8 cellular contexts compared by ENCODE assay signal in the genomic region with DNA sequence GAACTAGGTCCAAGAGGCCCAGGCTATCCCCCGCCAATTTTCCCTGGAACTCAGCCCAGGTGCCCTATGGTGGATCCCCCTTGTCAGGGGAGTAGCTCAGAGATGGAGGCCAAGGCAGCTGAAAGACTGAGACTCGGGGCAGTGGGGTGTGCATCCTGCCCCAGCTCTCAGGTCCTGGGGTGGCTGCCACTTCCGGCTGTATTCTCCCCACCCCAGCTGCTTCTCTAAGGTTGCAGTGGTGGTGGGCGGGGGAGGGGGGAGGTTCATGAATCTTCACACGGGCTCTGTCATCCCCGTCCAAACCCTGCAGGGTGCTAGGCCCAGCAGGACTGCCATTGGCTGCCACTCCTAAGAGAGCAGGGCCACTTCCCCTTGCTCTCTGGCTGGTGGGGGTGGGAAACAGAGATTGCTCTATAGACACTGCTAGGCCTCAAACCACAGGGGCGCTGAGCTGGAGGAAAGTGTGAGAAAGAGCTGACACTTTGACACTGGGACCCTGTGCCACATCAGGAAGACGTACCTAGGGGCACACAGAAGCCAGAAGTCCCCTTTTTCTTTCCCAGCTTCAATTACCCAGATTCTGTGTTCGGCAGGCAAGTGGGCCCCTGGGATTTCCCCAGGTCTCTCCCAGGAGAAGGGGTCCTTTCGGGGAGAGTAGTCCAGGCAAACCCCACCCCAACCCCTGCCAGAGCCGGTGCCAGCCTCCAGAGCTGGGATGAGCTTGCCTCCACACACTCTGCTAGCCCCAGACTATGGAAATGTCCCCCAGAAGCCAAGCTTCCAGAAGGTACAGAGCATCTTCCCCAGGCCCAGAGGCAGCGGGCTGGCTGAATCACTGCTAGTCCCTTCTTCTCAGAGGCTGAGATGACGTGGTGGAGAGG. TPM values are rescaled to one million over a fixed set of nuclear protein-coding genes. Genes with fewer than 3 reads are reported as not detected.
DNase-seq lines count a peak whose midpoint lies in the region; ATAC-seq and TF ChIP-seq lines count a peak whose summit lies in the region.

No MANE protein-coding gene starts in this region.

- no peak for TF ChIP-seq EP300 in suprapubic skin (IDR thresholded peaks at IDR 0.05)

- peaks cover 17% of the 10 kb centered on the region for H3K36me3 Mint-ChIP-seq in activated T-cell treated with anti-CD3 and anti-CD28 coated beads, Interleukin-2, amount 50 U/mL, for 4 hours (ENCODE audit: insufficient read depth)

- no peaks in the 10 kb centered on the region for H3K27me3 Mint-ChIP-seq in activated T-cell treated with anti-CD3 and anti-CD28 coated beads, Interleukin-2, amount 50 U/mL, for 4 hours (ENCODE audit: low read depth)

- peak overlapping the region; percentile 92 for H3K4me3 Mint-ChIP-seq in activated T-cell treated with anti-CD3 and anti-CD28 coated beads, Interleukin-2, amount 50 U/mL, for 4 hours

- no peaks in the 10 kb centered on the region for H3K36me3 ChIP-seq in suprapubic skin

- 35% methylated on average over 5 of the region's 13 CpGs for WGBS in suprapubic skin

- H3K27me3 ChIP-seq in mononuclear cell (ENCODE audit: insufficient read depth, low read length) (no peaks in the 10 kb centered on the region), suprapubic skin (no peaks in the 10 kb centered on the region)

- peaks cover 78% of the 10 kb centered on the region for H3K4me1 ChIP-seq in mononuclear cell (ENCODE audit: insufficient read depth, low read length)
- no peaks in the 10 kb centered on the region for H3K4me1 ChIP-seq in suprapubic skin

- peaks cover 72% of the 10 kb centered on the region for H3K4me1 Mint-ChIP-seq in activated T-cell treated with anti-CD3 and anti-CD28 coated beads, Interleukin-2, amount 50 U/mL, for 4 hours (ENCODE audit: low read depth)

- H3K9me3 ChIP-seq in mononuclear cell (ENCODE audit: low read depth, low read length): no peaks in the 10 kb centered on the region
- no peaks in the 10 kb centered on the region for H3K9me3 ChIP-seq in suprapubic skin

- H3K9me3 Mint-ChIP-seq in activated T-cell treated with anti-CD3 and anti-CD28 coated beads, Interleukin-2, amount 50 U/mL, for 4 hours: no peaks in the 10 kb centered on the region

- peak; percentile 62 for ATAC-seq in HG02571 (IDR thresholded peaks at IDR 0.05; ENCODE audit: unreplicated experiment)
- peak; percentile 75 to 88 for ATAC-seq in activated T-cell treated with anti-CD3 and anti-CD28 coated beads, Interleukin-2, amount 50 U/mL, for 4 hours

- no peak for TF ChIP-seq POLR2A in suprapubic skin (IDR thresholded peaks at IDR 0.05)

- no peak overlapping the region for H3K27ac ChIP-seq in suprapubic skin

- TF ChIP-seq CTCF in GM12875 (IDR thresholded peaks at IDR 0.05; ENCODE audit: borderline replicate concordance, insufficient read depth, low read depth, low read length): no peak
- TF ChIP-seq CTCF in suprapubic skin (IDR thresholded peaks at IDR 0.05): no peak

- peak overlapping the region; percentile 72 for H3K4me3 ChIP-seq in GM12875 (ENCODE audit: low read depth, low read length)
- peak overlapping the region; percentile 91 for H3K4me3 ChIP-seq in mononuclear cell (ENCODE audit: low read length)
- peak overlapping the region; percentile 26 for H3K4me3 ChIP-seq in suprapubic skin

- peak; percentile 17 for DNase-seq in NK-92 (lab: John Stamatoyannopoulos, UW; ENCODE audit: unreplicated experiment)
- peak; percentile 57 for DNase-seq in activated T-cell treated with anti-CD3 and anti-CD28 coated beads, Interleukin-2, amount 50 U/mL, for 4 hours
- DNase-seq in suprapubic skin (ENCODE audit: low spot score in 2 of 2): no peak
- DNase-seq in NCI-H524 treated with DMSO at 0.1 percent for 48 hours (lab: John Stamatoyannopoulos, UW): no peak
- DNase-seq in NCI-H2107 treated with DMSO at 0.1 percent for 48 hours (lab: John Stamatoyannopoulos, UW; ENCODE audit: unreplicated experiment): no peak

RNA-seq across cellular contexts. Expression of gene SASH3, which starts 1.6 kb away (rescaled TPM):
- total RNA-seq in activated T-cell treated with anti-CD3 and anti-CD28 coated beads, Interleukin-2, amount 50 U/mL, for 4 hours: 100 to 1,000 TPM in 2 of 3 donors, 10 to 100 TPM in 1; 92.5 to 114 (median 108) TPM
- 132 TPM for total RNA-seq in mononuclear cell
- total RNA-seq in suprapubic skin: 1 to 10 TPM in 3 of 4 donors, under 1 TPM in 1; 0.34 to 3.3 (median 1.7) TPM

RNA-seq across cellular contexts. Expression of gene XPNPEP2, which starts 42.6 kb away (rescaled TPM):
- under 1 TPM; 0.05 to 0.13 (median 0.08) TPM for total RNA-seq in activated T-cell treated with anti-CD3 and anti-CD28 coated beads, Interleukin-2, amount 50 U/mL, for 4 hours
- 0.31 TPM for total RNA-seq in mononuclear cell
- 1 to 10 TPM in 3 of 4 donors, under 1 TPM in 1; 0.83 to 6.1 (median 2.4) TPM for total RNA-seq in suprapubic skin

Comparison
In these comparisons a context has a peak if more than half of its experiments do, and no peak if none do; other contexts are left out.
1. H3K4me3 ChIP-seq: peak in every context shown above with its lines; median percentile 91 in mononuclear cell; 72 in GM12875; 26 in suprapubic skin.
2. DNase-seq: peak in NK-92 (single experiment) and activated T-cell treated with anti-CD3 and anti-CD28 coated beads, Interleukin-2, amount 50 U/mL, for 4 hours (single experiment); none in suprapubic skin (0 of 2), NCI-H524 treated with DMSO at 0.1 percent for 48 hours (single experiment) and NCI-H2107 treated with DMSO at 0.1 percent for 48 hours (single experiment).
3. RNA of gene SASH3, which starts 1.6 kb away (total RNA-seq): 132 TPM in mononuclear cell (single experiment) and 92.5 to 114 TPM in activated T-cell treated with anti-CD3 and anti-CD28 coated beads, Interleukin-2, amount 50 U/mL, for 4 hours; 0.34 to 3.3 TPM in suprapubic skin; every median in the first group is over 10 times any median in the second.